Comparison of ENCODE assay signal across 19 cellular contexts in genomic region chr1:224408294-224408590, GRCh38. TPM values are rescaled to one million over a fixed set of nuclear protein-coding genes. Genes with fewer than 3 reads are reported as not detected.
DNase-seq lines count a peak whose midpoint lies in the region; ATAC-seq, FAIRE-seq and TF ChIP-seq lines count a peak whose summit lies in the region.
"Had no signal": no experiment of that assay in that cellular context is flagged by ENCODE, and none has a peak within 500 bp of the region (broad histone marks: within the 10 kb centered on the region; RNA-seq: fewer than 3 reads in every experiment).

No MANE protein-coding gene starts in this region.

- 100% methylated on average over 1 of the region's 1 CpG for WGBS in HepG2 (ENCODE audit: low lambda C conversion rate)
- 80% methylated on average over 1 of the region's 1 CpG for WGBS in right lobe of liver (ENCODE audit: insufficient coverage, low coverage, low lambda C conversion rate, missing lambda C conversion rate)
- WGBS in adrenal gland, 4 donors: 93 to 98% (median 95%) methylated on average over 1 of the region's 1 CpG

- H3K4me3 ChIP-seq in HepG2 (replicated peaks in 1 of 3; ENCODE audit: insufficient read depth in 1 of 3, low read depth in 2 of 3, low read length in 3 of 3) (no peak overlapping the region), right lobe of liver (no peak overlapping the region), Panc1 (ENCODE audit: low read depth in 2 of 2, low read length in 2 of 2) (no peak overlapping the region), adrenal gland (no peak overlapping the region)
- H3K4me3 ChIP-seq: BLaER1, K562 had no signal

- H3K27ac Mint-ChIP-seq in memory B cell: peak overlapping the region; percentile 30

- H3K27me3 Mint-ChIP-seq in memory B cell: no peaks in the 10 kb centered on the region
- H3K27me3 Mint-ChIP-seq: CD4-positive, alpha-beta memory T cell had no signal

- TF ChIP-seq POLR2A in HepG2 (IDR thresholded peaks at IDR 0.05; ENCODE audit: insufficient read depth in 1 of 2, low read depth in 2 of 2, low read length in 2 of 2) (no peak), right lobe of liver (IDR thresholded peaks at IDR 0.05) (no peak), adrenal gland (IDR thresholded peaks at IDR 0.05) (no peak)

- FAIRE-seq in HepG2 (lab: Jason Lieb, UNC): no peak
- FAIRE-seq: GM12892, GM18507, K562 had no signal

- H4K20me1 ChIP-seq in HepG2 (ENCODE audit: insufficient read depth, low read length): no peaks in the 10 kb centered on the region

- CTCF ChIA-PET in HepG2 (lab: Yijun Ruan, JAX; ENCODE audit: low intra/inter-chr PET ratio, low total read pairs) (no interaction called here), Panc1 (lab: Charles Lee) (no interaction called here)

- TF ChIP-seq EP300 in HepG2 (IDR thresholded peaks at IDR 0.05; ENCODE audit: low read depth in 2 of 2, low read length in 2 of 2) (no peak), HepG2 (CRISPR knock-in tag; IDR thresholded peaks at IDR 0.05; ENCODE audit: borderline replicate concordance) (no peak)

- no peak overlapping the region for H2AFZ ChIP-seq in HepG2 (ENCODE audit: low read length)

- TF ChIP-seq RAD21 in HepG2 (CRISPR knock-in tag; IDR thresholded peaks at IDR 0.05): no peak

- H3K27me3 ChIP-seq in HepG2 (ENCODE audit: control insufficient read depth in 1 of 2, insufficient read depth in 2 of 2, low read length in 2 of 2) (no peaks in the 10 kb centered on the region), right lobe of liver (no peaks in the 10 kb centered on the region), Panc1 (ENCODE audit: control insufficient read depth, insufficient read depth, low read length) (no peaks in the 10 kb centered on the region), adrenal gland (no peaks in the 10 kb centered on the region)
- H3K27me3 ChIP-seq: BLaER1 had no signal

- H3K36me3 ChIP-seq in HepG2 (replicated peaks in 1 of 2; ENCODE audit: control insufficient read depth in 1 of 2, insufficient read depth in 2 of 2, low read length in 2 of 2) (peaks cover 11 to 60% of the 10 kb centered on the region in 2 experiments), right lobe of liver (peaks cover 6 to 91% (median 43%) of the 10 kb centered on the region in 4 donors), Panc1 (ENCODE audit: control insufficient read depth, insufficient read depth, low read length) (peaks cover 56% of the 10 kb centered on the region), adrenal gland (replicated peaks in 1 of 2) (peaks cover 0 to 91% of the 10 kb centered on the region in 2 donors)

- BruUV-seq in HepG2 (replicated peaks; lab: Mats Ljungman, UMichigan): TSS peak; percentile 12
- BruUV-seq in Panc1 (replicated peaks; lab: Mats Ljungman, UMichigan): TSS peak; percentile 25

- H3K27ac ChIP-seq in HepG2 (ENCODE audit: extremely low read length, insufficient read depth, low read length): no peak overlapping the region
- no peak overlapping the region for H3K27ac ChIP-seq in right lobe of liver
- no peak overlapping the region for H3K27ac ChIP-seq in Panc1 (ENCODE audit: low read length)
- no peak overlapping the region for H3K27ac ChIP-seq in adrenal gland
- H3K27ac ChIP-seq: BLaER1, RWPE1 had no signal

- H3K4me1 ChIP-seq in HepG2 (ENCODE audit: insufficient read depth, low read length): no peaks in the 10 kb centered on the region
- H3K4me1 ChIP-seq in right lobe of liver: no peaks in the 10 kb centered on the region
- H3K4me1 ChIP-seq in Panc1 (ENCODE audit: control insufficient read depth, insufficient read depth, low read length): 0 out of 2 replicates have a peak, but pooled peaks cover 2% of the 10 kb centered on the region
- peaks cover 0 to 10% of the 10 kb centered on the region in 2 donors for H3K4me1 ChIP-seq in adrenal gland (replicated peaks in 1 of 2)
- H3K4me1 ChIP-seq: BLaER1 had no signal

- no peak for DNase-seq in HepG2 (ENCODE audit: low spot score)
- no peak for DNase-seq in right lobe of liver
- no peak for DNase-seq in Panc1 (ENCODE audit: low read depth, low spot score)
- DNase-seq in memory B cell (ENCODE audit: low spot score in 2 of 2): no peak
- DNase-seq in MV-4-11 (lab: John Stamatoyannopoulos, UW): no peak
- no peak for DNase-seq in adrenal gland
- DNase-seq: CD4-positive, alpha-beta memory T cell; NCI-H1105 treated with DMSO at 0.1 percent for 48 hours; NCI-H1694; NCI-H2081 treated with DMSO at 0.1 percent for 48 hours; NCI-H510A; NCI-H748 treated with DMSO at 0.1 percent for 48 hours; NK-92 treated with Interleukin-12 subunit alpha and Interleukin-12 subunit beta, amount 100 ng/mL, for 24 hours had no signal

- no peak overlapping the region for H3K4me3 Mint-ChIP-seq in memory B cell
- H3K4me3 Mint-ChIP-seq: CD4-positive, alpha-beta memory T cell had no signal

- POLR2A ChIA-PET in HepG2 (lab: Yijun Ruan, JAX) (no interaction called here), Panc1 (lab: Charles Lee) (interaction anchor here (0.5 kb wide), 1 partner anchor 126 kb away, joined by 7 read pairs; no protein-coding TSS in a partner anchor)

- H3K9me3 ChIP-seq in HepG2 (ENCODE audit: low read length): no peaks in the 10 kb centered on the region
- no peaks in the 10 kb centered on the region for H3K9me3 ChIP-seq in right lobe of liver
- no peaks in the 10 kb centered on the region for H3K9me3 ChIP-seq in Panc1 (ENCODE audit: control insufficient read depth, insufficient read depth, low read depth, low read length)
- no peaks in the 10 kb centered on the region for H3K9me3 ChIP-seq in adrenal gland (replicated peaks in 1 of 3)
- H3K9me3 ChIP-seq: BLaER1 had no signal

- no peaks in the 10 kb centered on the region for H3K9me3 Mint-ChIP-seq in memory B cell
- H3K9me3 Mint-ChIP-seq: CD4-positive, alpha-beta memory T cell had no signal

- TF ChIP-seq CTCF in HepG2 (CRISPR knock-in tag; IDR thresholded peaks at IDR 0.05) (no peak), right lobe of liver (IDR thresholded peaks at IDR 0.05) (no peak), Panc1 (IDR thresholded peaks at IDR 0.05) (no peak), adrenal gland (IDR thresholded peaks at IDR 0.05) (no peak)

- peaks cover 5% of the 10 kb centered on the region for H3K4me1 Mint-ChIP-seq in memory B cell

- no peak overlapping the region for H3K4me2 ChIP-seq in HepG2 (ENCODE audit: low read depth, low read length)
- H3K4me2 ChIP-seq: BLaER1 had no signal

- no peak for ATAC-seq in HepG2
- no peak for ATAC-seq in right lobe of liver
- ATAC-seq in Panc1: no peak
- no peak for ATAC-seq in memory B cell (ENCODE audit: low read depth)
- ATAC-seq in HG02642 (IDR thresholded peaks at IDR 0.05; ENCODE audit: poor library complexity, unreplicated experiment): no peak
- ATAC-seq: K562 had no signal

- peaks cover 20% of the 10 kb centered on the region for H3K36me3 Mint-ChIP-seq in memory B cell

- no peaks in the 10 kb centered on the region for H3K79me2 ChIP-seq in HepG2 (ENCODE audit: insufficient read depth, low read length)

- no peak overlapping the region for H3K9ac ChIP-seq in HepG2 (ENCODE audit: insufficient read depth, low read depth, low read length)
- H3K9ac ChIP-seq: BLaER1 had no signal

- intact Hi-C loops in HepG2 (cut with micrococcal nuclease; ENCODE audit: unreplicated experiment) (no loop called here), right lobe of liver (cut with DNase I) (no loop called here), Panc1 (cut with micrococcal nuclease; ENCODE audit: unreplicated experiment) (no loop called here), adrenal gland (cut with DNase I) (no loop called here)

- in situ Hi-C loops in HepG2 (cut with HindIII; ENCODE audit: extremely low pct_ligation_motif_present, low pct_unique_long_range_greater_than_20kb): no loop called here
- in situ Hi-C loops in Panc1 (cut with HindIII; ENCODE audit: low pct_unique_long_range_greater_than_20kb, low sequenced_read_pairs): no loop called here

RNA-seq across cellular contexts. Expression of gene WDR26, which starts 26.4 kb away (rescaled TPM):
- 13.2 and 24.6 TPM in 2 replicates for total RNA-seq in HepG2 (2016; rRNA removed; fragmentation: Illumina TruSeq; extraction: Trizol)
- 2.7 and 3.3 TPM in 2 replicates for total RNA-seq in HepG2 (2016; cell fraction: cytosol; rRNA removed; fragmentation: Illumina TruSeq; extraction: Trizol; ENCODE audit: low read depth)
- 13.3 and 24.2 TPM in 2 replicates for total RNA-seq in HepG2 (2016; cell fraction: insoluble cytoplasmic fraction; rRNA removed; fragmentation: Illumina TruSeq; extraction: Trizol)
- 12.5 and 15.1 TPM in 2 replicates for total RNA-seq in HepG2 (2016; cell fraction: membrane; rRNA removed; fragmentation: Illumina TruSeq; extraction: Trizol)
- 32.3 and 36.8 TPM in 2 replicates for total RNA-seq in HepG2 (2016; cell fraction: nucleus; rRNA removed; fragmentation: Illumina TruSeq; extraction: Trizol)
- 23.3 and 23.7 TPM in 2 replicates for polyA plus RNA-seq in HepG2 (2011; rRNA removed)
- 8.6 and 13.7 TPM in 2 replicates for polyA plus RNA-seq in HepG2 (2011; cell fraction: cytosol; rRNA removed)
- polyA plus RNA-seq in HepG2 (2011; cell fraction: nucleus; rRNA removed): 39.3 and 44.1 TPM in 2 replicates
- polyA plus RNA-seq in HepG2 (2012): 39.2 and 40.9 TPM in 2 replicates
- 1.7 and 1.9 TPM in 2 replicates for polyA plus RNA-seq in HepG2 (2016; cell fraction: cytosol; fragmentation: Illumina TruSeq; extraction: Trizol; ENCODE audit: low read depth)
- 30.4 and 32.4 TPM in 2 replicates for polyA plus RNA-seq in HepG2 (2016; cell fraction: insoluble cytoplasmic fraction; fragmentation: Illumina TruSeq; extraction: Trizol; ENCODE audit: low read depth)
- polyA plus RNA-seq in HepG2 (2016; cell fraction: membrane; fragmentation: Illumina TruSeq; extraction: Trizol; ENCODE audit: low read depth): 7.1 and 8.8 TPM in 2 replicates
- polyA plus RNA-seq in HepG2 (2016; cell fraction: nucleus; fragmentation: Illumina TruSeq; extraction: Trizol; ENCODE audit: insufficient read depth, low read depth): 48.4 and 49.1 TPM in 2 replicates
- 29.3 and 32.7 TPM in 2 replicates for polyA minus RNA-seq in HepG2 (2011; rRNA and poly(A)+ RNA removed; ENCODE audit: low replicate concordance)
- polyA minus RNA-seq in HepG2 (2011; cell fraction: cytosol; rRNA and poly(A)+ RNA removed): 44.8 and 53.5 TPM in 2 replicates
- 117 and 134 TPM in 2 replicates for polyA minus RNA-seq in HepG2 (2011; cell fraction: nucleus; rRNA and poly(A)+ RNA removed)
- 10 to 100 TPM; 27.2 to 46.8 (median 40.1) TPM for total RNA-seq in right lobe of liver
- 91.3 TPM for total RNA-seq in Panc1 (2021; ENCODE audit: unreplicated experiment)
- polyA plus RNA-seq in Panc1 (2012; ENCODE audit: insufficient read length): 56.8 TPM
- total RNA-seq in adrenal gland: 10 to 100 TPM; 48.7 to 92.0 (median 77.6) TPM
- polyA plus RNA-seq in adrenal gland: 10 to 100 TPM; 25.6 to 52.4 (median 36.5) TPM

RNA-seq across cellular contexts. Expression of gene CNIH4, which starts 51.6 kb away (rescaled TPM):
- total RNA-seq in HepG2 (2016; rRNA removed; fragmentation: Illumina TruSeq; extraction: Trizol): 30.3 and 51.8 TPM in 2 replicates
- total RNA-seq in HepG2 (2016; cell fraction: cytosol; rRNA removed; fragmentation: Illumina TruSeq; extraction: Trizol; ENCODE audit: low read depth): 22.2 and 22.5 TPM in 2 replicates
- 35.5 and 50.0 TPM in 2 replicates for total RNA-seq in HepG2 (2016; cell fraction: insoluble cytoplasmic fraction; rRNA removed; fragmentation: Illumina TruSeq; extraction: Trizol)
- 23.2 and 27.4 TPM in 2 replicates for total RNA-seq in HepG2 (2016; cell fraction: membrane; rRNA removed; fragmentation: Illumina TruSeq; extraction: Trizol)
- total RNA-seq in HepG2 (2016; cell fraction: nucleus; rRNA removed; fragmentation: Illumina TruSeq; extraction: Trizol): 36.2 and 41.0 TPM in 2 replicates
- polyA plus RNA-seq in HepG2 (2011; rRNA removed): 50.4 and 52.9 TPM in 2 replicates
- 35.6 and 59.3 TPM in 2 replicates for polyA plus RNA-seq in HepG2 (2011; cell fraction: cytosol; rRNA removed)
- polyA plus RNA-seq in HepG2 (2011; cell fraction: nucleus; rRNA removed): 15.6 and 17.8 TPM in 2 replicates
- 43.8 and 59.5 TPM in 2 replicates for polyA plus RNA-seq in HepG2 (2012)
- 22.0 and 24.7 TPM in 2 replicates for polyA plus RNA-seq in HepG2 (2016; cell fraction: cytosol; fragmentation: Illumina TruSeq; extraction: Trizol; ENCODE audit: low read depth)
- polyA plus RNA-seq in HepG2 (2016; cell fraction: insoluble cytoplasmic fraction; fragmentation: Illumina TruSeq; extraction: Trizol; ENCODE audit: low read depth): 31.4 and 34.0 TPM in 2 replicates
- 22.1 and 23.7 TPM in 2 replicates for polyA plus RNA-seq in HepG2 (2016; cell fraction: membrane; fragmentation: Illumina TruSeq; extraction: Trizol; ENCODE audit: low read depth)
- 73.2 and 75.9 TPM in 2 replicates for polyA plus RNA-seq in HepG2 (2016; cell fraction: nucleus; fragmentation: Illumina TruSeq; extraction: Trizol; ENCODE audit: insufficient read depth, low read depth)
- polyA minus RNA-seq in HepG2 (2011; rRNA and poly(A)+ RNA removed; ENCODE audit: low replicate concordance): 26.3 and 42.7 TPM in 2 replicates
- 7.6 and 13.7 TPM in 2 replicates for polyA minus RNA-seq in HepG2 (2011; cell fraction: cytosol; rRNA and poly(A)+ RNA removed)
- 13.1 and 13.3 TPM in 2 replicates for polyA minus RNA-seq in HepG2 (2011; cell fraction: nucleus; rRNA and poly(A)+ RNA removed)
- total RNA-seq in right lobe of liver: 10 to 100 TPM in 5 of 6 experiments, 1 to 10 TPM in 1; 9.9 to 22.1 (median 18.1) TPM
- total RNA-seq in Panc1 (2021; ENCODE audit: unreplicated experiment): 53.8 TPM
- 48.9 TPM for polyA plus RNA-seq in Panc1 (2012; ENCODE audit: insufficient read length)
- 10 to 100 TPM; 10.0 to 52.7 (median 39.3) TPM for total RNA-seq in adrenal gland
- 10 to 100 TPM; 47.0 to 73.0 (median 58.0) TPM for polyA plus RNA-seq in adrenal gland
